9 cellular contexts compared by ENCODE assay signal in the genomic region with DNA sequence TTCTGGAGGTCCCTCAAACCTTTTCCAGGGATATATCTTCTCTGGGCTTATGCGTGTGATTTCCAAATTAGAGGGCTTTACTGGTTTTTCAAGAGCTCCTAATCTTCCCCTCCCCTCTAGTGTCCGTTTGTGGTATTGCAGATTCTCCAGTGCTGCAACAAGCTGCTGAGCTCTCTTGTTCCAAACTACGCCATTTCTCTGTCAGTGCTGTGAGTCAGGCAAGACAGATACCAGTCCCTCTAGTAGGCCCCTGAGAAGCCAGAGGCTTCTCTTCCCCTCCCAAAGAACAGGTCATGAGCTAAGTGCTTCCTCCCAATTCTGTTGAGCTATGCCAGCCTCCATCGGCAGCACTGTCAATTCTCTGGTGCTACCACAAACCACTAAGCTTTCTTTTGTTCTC.
DNase-seq lines count a peak whose midpoint lies in the region; FAIRE-seq and TF ChIP-seq lines count a peak whose summit lies in the region.
"Had no signal": no experiment of that assay in that cellular context is flagged by ENCODE, and none has a peak within 500 bp of the region (broad histone marks: within the 10 kb centered on the region; RNA-seq: fewer than 3 reads in every experiment).

No MANE protein-coding gene starts in this region.

- H3K36me3 ChIP-seq in kidney (ENCODE audit: control insufficient read depth in 1 of 2, insufficient read depth in 2 of 2, low read length in 2 of 2) = peaks cover 3 to 6% of the 10 kb centered on the region in 2 donors

- intact Hi-C loops in kidney (cut with DNase I) = no loop called here

- DNase-seq in LHCN-M2 (ENCODE audit: low read depth) (peak; percentile 84), T follicular helper cell (ENCODE audit: low read depth) (peak; percentile 22), astrocyte of the spinal cord (ENCODE audit: low read depth, low spot score) (peak; percentile 93), kidney (no peak), SKM-1 treated with dmso at 0.1 percent for 144 hours (lab: John Stamatoyannopoulos, UW; ENCODE audit: unreplicated experiment) (no peak)
- peak; percentile 31 to 70 (median 56) for DNase-seq in stimulated activated CD4-positive, alpha-beta T cell treated with anti-CD3 and anti-CD28 coated beads, TNF-alpha, amount 100 ng/mL, for 48 hours (ENCODE audit: low read depth in 3 of 3)
- no peak for DNase-seq in effector CD8-positive, alpha-beta T cell (lab: John Stamatoyannopoulos, UW)

- no peaks in the 10 kb centered on the region for H3K4me1 ChIP-seq in kidney (ENCODE audit: control insufficient read depth in 1 of 2, insufficient read depth in 1 of 2, low read depth in 1 of 2, low read length in 2 of 2)

- in situ Hi-C loops in astrocyte of the spinal cord (cut with HindIII; ENCODE audit: low sequenced_read_pairs) = no loop called here

- H3K27ac ChIP-seq in kidney (ENCODE audit: low read depth in 2 of 2, low read length in 2 of 2) = no peak overlapping the region

- FAIRE-seq in G401.6 (lab: Jason Lieb, UNC) (peak; percentile 46), kidney (lab: Jason Lieb, UNC) (no peak)
- FAIRE-seq: endometrium had no signal

- no peak overlapping the region for H3K9ac ChIP-seq in kidney (ENCODE audit: low read length in 2 of 2)

- H3K9me3 ChIP-seq in kidney (ENCODE audit: control insufficient read depth in 1 of 2, low read length in 2 of 2) = no peaks in the 10 kb centered on the region

- TF ChIP-seq CTCF in astrocyte of the spinal cord (IDR thresholded peaks at IDR 0.05; ENCODE audit: low read depth, low read length) (peak; percentile 92), kidney (IDR thresholded peaks at IDR 0.05; ENCODE audit: borderline replicate concordance, extremely low read depth, insufficient read depth) (peak; percentile 87)

- no peak overlapping the region for H3K4me3 ChIP-seq in astrocyte of the spinal cord (ENCODE audit: low read depth, low read length)
- no peak overlapping the region for H3K4me3 ChIP-seq in kidney (ENCODE audit: low read length in 2 of 2)

Comparison
In these comparisons a context has a peak if more than half of its experiments do, and no peak if none do; other contexts are left out.
1. DNase-seq: peak in LHCN-M2 (single experiment), T follicular helper cell (single experiment), astrocyte of the spinal cord (single experiment) and stimulated activated CD4-positive, alpha-beta T cell treated with anti-CD3 and anti-CD28 coated beads, TNF-alpha, amount 100 ng/mL, for 48 hours (3 of 3); none in kidney (single experiment), effector CD8-positive, alpha-beta T cell (single experiment) and SKM-1 treated with dmso at 0.1 percent for 144 hours (single experiment).